21 cellular contexts compared by ENCODE assay signal in the genomic region with DNA sequence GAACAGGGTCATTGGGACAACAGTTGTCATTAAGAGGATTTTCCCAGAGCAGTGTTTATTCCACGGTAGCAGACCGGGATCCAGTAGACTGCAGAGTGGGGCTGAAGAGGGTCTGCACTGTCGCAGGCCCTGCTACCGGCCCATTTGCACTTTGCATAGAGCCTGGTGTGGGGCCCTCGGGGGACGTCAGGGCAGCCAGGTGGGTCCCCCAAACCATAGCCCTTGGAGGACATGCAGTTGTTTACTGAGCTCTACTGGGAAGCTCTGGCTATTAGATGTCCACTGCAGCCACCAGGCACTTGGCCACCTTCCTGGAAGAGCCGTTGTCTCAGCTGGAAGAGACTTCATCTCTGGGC. TPM values are rescaled to one million over a fixed set of nuclear protein-coding genes. Genes with fewer than 3 reads are reported as not detected.
DNase-seq lines count a peak whose midpoint lies in the region; ATAC-seq and TF ChIP-seq lines count a peak whose summit lies in the region.
"Had no signal": no experiment of that assay in that cellular context is flagged by ENCODE, and none has a peak within 500 bp of the region (broad histone marks: within the 10 kb centered on the region; RNA-seq: fewer than 3 reads in every experiment).

No MANE protein-coding gene starts in this region.

- intact Hi-C loops in activated CD4-positive, alpha-beta T cell treated with anti-CD3 and anti-CD28 coated beads for 36 hours (cut with DNase I, micrococcal nuclease): no loop called here

- H3K4me3 ChIP-seq in osteoblast (ENCODE audit: insufficient read depth, low read length): no peak overlapping the region
- H3K4me3 ChIP-seq: BLaER1, GM12878, GM23248 had no signal

- no peaks in the 10 kb centered on the region for H3K4me1 ChIP-seq in osteoblast (ENCODE audit: insufficient read depth, low read length)
- H3K4me1 ChIP-seq: Caco-2 had no signal

- peaks cover 9% of the 10 kb centered on the region for H3K27me3 ChIP-seq in osteoblast (ENCODE audit: insufficient read depth, low read length)
- H3K27me3 ChIP-seq: BLaER1 had no signal

- no peaks in the 10 kb centered on the region for H3K36me3 ChIP-seq in osteoblast (ENCODE audit: insufficient read depth, low read length)
- H3K36me3 ChIP-seq: BLaER1 had no signal

- H3K9me3 ChIP-seq in osteoblast (ENCODE audit: low read depth, low read length): no peaks in the 10 kb centered on the region
- H3K9me3 ChIP-seq: BLaER1, Caco-2 had no signal

- no peak overlapping the region for H2AFZ ChIP-seq in osteoblast (ENCODE audit: low read length)
- H2AFZ ChIP-seq: GM23248 had no signal

- CTCF ChIA-PET in activated CD4-positive, alpha-beta T cell treated with anti-CD3 and anti-CD28 coated beads for 36 hours (lab: Charles Lee): interaction anchor here (0.7 kb wide), 1 partner anchor 11 kb away, joined by 3 read pairs; no protein-coding TSS in a partner anchor

- H3K4me3 Mint-ChIP-seq in chondrocyte (ENCODE audit: unreplicated experiment) (no peak overlapping the region), nephron progenitor cell (no peak overlapping the region)
- no peak overlapping the region for H3K4me3 Mint-ChIP-seq in activated CD4-positive, alpha-beta T cell treated with anti-CD3 and anti-CD28 coated beads for 36 hours
- H3K4me3 Mint-ChIP-seq: B cell; CD8-positive, alpha-beta T cell had no signal

- H3K36me3 Mint-ChIP-seq in chondrocyte (ENCODE audit: low read depth) (no peaks in the 10 kb centered on the region), nephron progenitor cell (ENCODE audit: low read depth) (no peaks in the 10 kb centered on the region)
- no peaks in the 10 kb centered on the region for H3K36me3 Mint-ChIP-seq in activated CD4-positive, alpha-beta T cell treated with anti-CD3 and anti-CD28 coated beads for 36 hours (ENCODE audit: low read depth)
- H3K36me3 Mint-ChIP-seq: CD4-positive, CD25-positive, alpha-beta regulatory T cell; CD8-positive, alpha-beta T cell had no signal

- ATAC-seq in HG03159 (IDR thresholded peaks at IDR 0.05; ENCODE audit: unreplicated experiment): no peak
- ATAC-seq in activated CD4-positive, alpha-beta T cell treated with anti-CD3 and anti-CD28 coated beads for 36 hours: no peak
- no peak for ATAC-seq in HG03571 (IDR thresholded peaks at IDR 0.05; ENCODE audit: unreplicated experiment)
- ATAC-seq: CD8-positive, alpha-beta T cell; GM12878; HCT116 had no signal

- no peak overlapping the region for H3K27ac Mint-ChIP-seq in chondrocyte (ENCODE audit: unreplicated experiment)
- peak overlapping the region; percentile 66 for H3K27ac Mint-ChIP-seq in nephron progenitor cell
- H3K27ac Mint-ChIP-seq in activated CD4-positive, alpha-beta T cell treated with anti-CD3 and anti-CD28 coated beads for 36 hours: no peak overlapping the region
- H3K27ac Mint-ChIP-seq: B cell; CD4-positive, CD25-positive, alpha-beta regulatory T cell; CD8-positive, alpha-beta T cell had no signal

- peak; percentile 51 for DNase-seq in chondrocyte (ENCODE audit: low spot score)
- no peak for DNase-seq in nephron progenitor cell
- peak; percentile 56 for DNase-seq in osteoblast (ENCODE audit: insufficient read length, low spot score, missing footprints)
- no peak for DNase-seq in activated CD4-positive, alpha-beta T cell treated with anti-CD3 and anti-CD28 coated beads for 36 hours
- DNase-seq: Caco-2; CD4-positive, CD25-positive, alpha-beta regulatory T cell; CD8-positive, alpha-beta T cell; DMS79; EL; GDM1; GM23248; H9 had no signal

- no peak for TF ChIP-seq CTCF in chondrocyte (IDR thresholded peaks at IDR 0.05)
- TF ChIP-seq CTCF in nephron progenitor cell (IDR thresholded peaks at IDR 0.05): no peak
- TF ChIP-seq CTCF in osteoblast (IDR thresholded peaks at IDR 0.05; ENCODE audit: extremely low read depth, low read depth, low read length): no peak

- H3K27me3 Mint-ChIP-seq in chondrocyte (ENCODE audit: low read depth) (peaks cover 29% of the 10 kb centered on the region), nephron progenitor cell (ENCODE audit: low read depth, poor library complexity) (peaks cover 16% of the 10 kb centered on the region)
- peaks cover 16% of the 10 kb centered on the region for H3K27me3 Mint-ChIP-seq in activated CD4-positive, alpha-beta T cell treated with anti-CD3 and anti-CD28 coated beads for 36 hours

- POLR2A ChIA-PET in activated CD4-positive, alpha-beta T cell treated with anti-CD3 and anti-CD28 coated beads for 36 hours (lab: Charles Lee): no interaction called here

- no peaks in the 10 kb centered on the region for H4K20me1 ChIP-seq in osteoblast (ENCODE audit: insufficient read depth, low read length)
- H4K20me1 ChIP-seq: BLaER1 had no signal

- H3K4me1 Mint-ChIP-seq in chondrocyte (ENCODE audit: low read depth) (no peaks in the 10 kb centered on the region), nephron progenitor cell (peaks cover 53% of the 10 kb centered on the region)
- H3K4me1 Mint-ChIP-seq in activated CD4-positive, alpha-beta T cell treated with anti-CD3 and anti-CD28 coated beads for 36 hours: peaks cover 17% of the 10 kb centered on the region
- H3K4me1 Mint-ChIP-seq: B cell had no signal

- no peaks in the 10 kb centered on the region for H3K9me3 Mint-ChIP-seq in chondrocyte (ENCODE audit: low read depth)
- H3K9me3 Mint-ChIP-seq in nephron progenitor cell: no peaks in the 10 kb centered on the region
- H3K9me3 Mint-ChIP-seq in activated CD4-positive, alpha-beta T cell treated with anti-CD3 and anti-CD28 coated beads for 36 hours (ENCODE audit: low read depth): no peaks in the 10 kb centered on the region
- H3K9me3 Mint-ChIP-seq: CD4-positive, CD25-positive, alpha-beta regulatory T cell; CD8-positive, alpha-beta T cell had no signal

- H3K79me2 ChIP-seq in osteoblast (ENCODE audit: insufficient read depth, low read length): no peaks in the 10 kb centered on the region

- H3K27ac ChIP-seq in osteoblast (ENCODE audit: low read depth, low read length): no peak overlapping the region
- H3K27ac ChIP-seq: BLaER1, C4-2B, GM23248 had no signal

- no peak overlapping the region for H3K4me2 ChIP-seq in osteoblast (ENCODE audit: insufficient read depth, low read length)

RNA-seq across cellular contexts. Expression of a gene that starts 45.8 kb away (rescaled TPM):
- 0.35 to 0.60 TPM (median 0.41 TPM) in 3 replicates for total RNA-seq in chondrocyte
- total RNA-seq in osteoblast: under 0.01 and 0.59 TPM in 2 replicates
- under 1 TPM in 1 of 2 experiments, not detected in 1; 0.14 TPM for total RNA-seq in activated CD4-positive, alpha-beta T cell treated with anti-CD3 and anti-CD28 coated beads for 36 hours
- total RNA-seq: A172; CD8-positive, alpha-beta T cell; GM23248; H4; H9 had no signal

Comparison
In these comparisons a context has a peak if more than half of its experiments do, and no peak if none do; other contexts are left out.
1. DNase-seq: peak in chondrocyte (single experiment) and osteoblast (single experiment); none in nephron progenitor cell (single experiment) and activated CD4-positive, alpha-beta T cell treated with anti-CD3 and anti-CD28 coated beads for 36 hours (single experiment).